Comparison of ENCODE assay signal across 1 cellular context in the genomic region with DNA sequence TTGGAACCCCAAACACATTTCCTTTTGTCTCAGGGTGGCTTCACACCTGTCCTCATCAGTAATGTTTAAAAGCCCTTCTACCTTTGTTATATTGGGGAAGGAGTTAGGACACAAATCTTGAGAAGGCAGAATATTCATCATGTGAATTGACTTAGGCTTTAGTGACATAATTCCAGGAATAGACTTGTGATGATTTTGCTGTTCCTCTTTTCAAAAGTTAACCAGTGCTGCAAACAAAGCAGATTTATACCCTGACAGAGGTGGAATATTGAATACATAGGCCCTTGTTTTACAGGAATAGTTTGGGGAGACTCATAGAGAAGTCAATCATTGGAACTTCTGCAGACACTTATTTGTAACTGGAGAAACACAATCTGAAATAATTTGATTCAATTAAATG.
A peak's percentile ranks its signal among the peaks of the same experiment; 100 is the strongest.
TF ChIP-seq lines count a peak whose summit lies in the region.

No MANE protein-coding gene starts in this region.

TF ChIP-seq in K562, 482 proteins besides CTCF, POLR2A, EP300 and RAD21 (continued from another document):
- TF ChIP-seq SPI1 (IDR thresholded peaks at IDR 0.05; ENCODE audit: borderline replicate concordance, low read depth, low read length) (peak; percentile 58; the same call in 1 of the 2 replicates), NFATC3 (IDR thresholded peaks at IDR 0.05) (no peak)
